ENCODE assay signal across 8 cellular contexts in genomic region chr5:44808435-44809214, GRCh38. TPM values are rescaled to one million over a fixed set of nuclear protein-coding genes. Genes with fewer than 3 reads are reported as not detected.
DNase-seq lines count a peak whose midpoint lies in the region; TF ChIP-seq lines count a peak whose summit lies in the region.

Gene MRPS30, plus strand, starts transcription at chr5:44808947. Its CDS starts 16 bp downstream, at chr5:44808963.

- peak within 1 kb of the TSS; percentile 54; the same call in 1 of the 2 replicates for H3K27ac ChIP-seq in SK-N-MC
- peak within 1 kb of the TSS; percentile 64 for H3K27ac ChIP-seq in temporal lobe (ENCODE audit: low read depth, low read length)

- H3K9ac ChIP-seq in SK-N-MC (ENCODE audit: insufficient read length) = peak within 1 kb of the TSS; percentile 84

- TF ChIP-seq CTCF in HFF-Myc (IDR thresholded peaks at IDR 0.05; ENCODE audit: low read depth, low read length, missing control alignments) = peak; percentile 43

- peaks cover 30% of the 10 kb centered on the region for H3K36me3 ChIP-seq in SK-N-MC (ENCODE audit: insufficient read depth, low read length)

- peak; percentile 98 for DNase-seq in GM04504 (ENCODE audit: low read depth)
- DNase-seq in HFF-Myc (ENCODE audit: extremely low read depth, low read depth) = peak; percentile 100
- DNase-seq in NAMALWA (ENCODE audit: low spot score) = peak; percentile 100
- peak; percentile 98 for DNase-seq in SK-N-MC (ENCODE audit: low read depth, low spot score)
- DNase-seq in activated naive CD4-positive, alpha-beta T cell treated with anti-CD3 and anti-CD28 coated beads, Interleukin-2, amount 50 U/mL, for 16 hours = peak; percentile 86
- DNase-seq in germinal center (ENCODE audit: low spot score) = peak; percentile 90
- peak; percentile 39 to 97 (median 92) for DNase-seq in nucleus accumbens (lab: John Stamatoyannopoulos, UW)

- H3K4me3 ChIP-seq in HFF-Myc (replicated peaks; ENCODE audit: low read depth, low read length) (peak within 1 kb of the TSS; percentile 96), SK-N-MC (peak within 1 kb of the TSS; percentile 99)

- no peaks in the 10 kb centered on the region for H3K9me3 ChIP-seq in SK-N-MC (ENCODE audit: low read depth, low read length)

RNA-seq across cellular contexts. Expression of gene MRPS30, which starts in this region (rescaled TPM):
- 116 TPM for total RNA-seq in temporal lobe

Comparison
In these comparisons a context has a peak if more than half of its experiments do, and no peak if none do; other contexts are left out.
1. Peak in every context shown above with its lines: DNase-seq, H3K4me3 ChIP-seq and H3K27ac ChIP-seq.